In the genomic region with DNA sequence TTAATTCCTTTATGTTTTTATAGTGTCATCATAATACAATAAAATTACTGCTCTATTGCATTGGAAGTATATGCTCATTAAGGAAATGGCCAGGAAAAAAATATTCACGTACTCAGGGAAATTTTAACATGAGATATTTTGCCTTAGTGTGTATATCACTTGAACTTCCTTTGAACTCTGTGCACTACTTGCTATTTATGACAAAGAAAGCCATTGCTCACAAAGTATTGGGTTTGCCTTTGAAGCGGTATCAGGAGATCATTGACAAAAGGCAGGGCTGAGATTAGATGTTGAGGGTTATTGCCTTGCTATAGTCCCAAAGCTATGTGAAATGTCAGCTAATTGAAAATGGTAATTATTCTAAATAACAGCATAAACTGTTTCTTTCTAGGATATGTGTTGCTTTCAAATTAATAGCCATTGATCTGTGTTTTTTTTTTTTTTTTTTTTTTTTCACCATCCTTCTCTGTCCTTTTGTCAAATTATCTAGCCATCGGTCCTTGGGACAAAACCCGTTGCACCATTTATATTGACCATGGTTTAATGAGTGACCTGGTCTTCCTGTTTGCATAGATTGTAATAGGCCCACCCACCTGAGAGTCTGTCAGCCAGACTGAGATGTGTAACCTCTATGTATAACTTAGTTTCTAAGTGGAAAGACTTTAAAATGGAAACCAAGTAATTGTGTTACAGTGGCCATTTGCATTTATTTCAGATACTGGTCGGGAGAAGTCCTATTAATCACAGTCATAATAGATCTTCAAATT, we compare ENCODE assay signal across 11 cellular contexts. TPM values are rescaled to one million over a fixed set of nuclear protein-coding genes. Genes with fewer than 3 reads are reported as not detected.
"Had no signal": no experiment of that assay in that cellular context is flagged by ENCODE, and none has a peak within 500 bp of the region (broad histone marks: within the 10 kb centered on the region; RNA-seq: fewer than 3 reads in every experiment).

No MANE protein-coding gene starts in this region.

RNA-seq across cellular contexts. Expression of gene OR4F6, which starts 14.6 kb away (rescaled TPM):
- total RNA-seq: OCI-LY7, PC-3, PC-9, Peyer's patch, Right ventricle myocardium inferior, Right ventricle myocardium superior, RPMI7951, SJCRH30, SJSA1, SK-MEL-5 had no signal
- polyA plus RNA-seq: SK-N-SH had no signal

RNA-seq across cellular contexts. Expression of gene OR4F15, which starts 23.3 kb away (rescaled TPM):
- total RNA-seq: OCI-LY7, PC-3, PC-9, Peyer's patch, Right ventricle myocardium inferior, Right ventricle myocardium superior, SJCRH30 had no signal
- polyA plus RNA-seq: SK-N-SH had no signal
